8 cellular contexts compared by ENCODE assay signal in genomic region chr19:5827342-5827890, GRCh38. TPM values are rescaled to one million over a fixed set of nuclear protein-coding genes. Genes with fewer than 3 reads are reported as not detected.
A peak's percentile ranks its signal among the peaks of the same experiment; 100 is the strongest.
DNase-seq lines count a peak whose midpoint lies in the region; ATAC-seq and TF ChIP-seq lines count a peak whose summit lies in the region.

No MANE protein-coding gene starts in this region.

- H3K9me3 ChIP-seq in gastrocnemius medialis = no peaks in the 10 kb centered on the region

- H3K27ac ChIP-seq in gastrocnemius medialis = no peak overlapping the region

- H3K4me1 Mint-ChIP-seq in activated CD4-positive, alpha-beta T cell treated with anti-CD3 and anti-CD28 coated beads, Interleukin-2, amount 10 ng/mL, durations not matched to agents 7 days and 5 days = peaks cover 12% of the 10 kb centered on the region
- peaks cover 13% of the 10 kb centered on the region for H3K4me1 Mint-ChIP-seq in activated naive CD8-positive, alpha-beta T cell treated with anti-CD3 and anti-CD28 coated beads for 36 hours
- H3K4me1 Mint-ChIP-seq in stimulated activated naive CD8-positive, alpha-beta T cell treated with anti-CD3 and anti-CD28 coated beads, Interleukin-15, amount 100 ng/mL, for 72 hours = peaks cover 26% of the 10 kb centered on the region

- H3K27ac Mint-ChIP-seq in activated CD4-positive, alpha-beta T cell treated with anti-CD3 and anti-CD28 coated beads, Interleukin-2, amount 10 ng/mL, durations not matched to agents 7 days and 5 days = peak overlapping the region; percentile 90
- peak overlapping the region; percentile 83 for H3K27ac Mint-ChIP-seq in activated naive CD8-positive, alpha-beta T cell treated with anti-CD3 and anti-CD28 coated beads for 36 hours
- H3K27ac Mint-ChIP-seq in stimulated activated naive CD8-positive, alpha-beta T cell treated with anti-CD3 and anti-CD28 coated beads, Interleukin-15, amount 100 ng/mL, for 72 hours = peak overlapping the region; percentile 69 to 96

- H3K4me3 ChIP-seq in kidney epithelial cell (ENCODE audit: low read depth, low read length) (peak overlapping the region; percentile 58), gastrocnemius medialis (no peak overlapping the region)

- intact Hi-C loops in gastrocnemius medialis (cut with DNase I; ENCODE audit: low total_unique reads) = no loop called here

- POLR2A ChIA-PET in activated CD4-positive, alpha-beta T cell treated with anti-CD3 and anti-CD28 coated beads, Interleukin-2, amount 10 ng/mL, durations not matched to agents 7 days and 5 days (lab: Charles Lee) = interaction anchor here (0.5 to 2.0 kb wide), 3 partner anchors 23 to 111 kb away, joined by 3 to 7 read pairs (median 6); partner anchors contain the start of gene NDUFA11

- H3K27me3 ChIP-seq in kidney epithelial cell (ENCODE audit: control insufficient read depth, insufficient read depth, low read length) = peaks cover 8% of the 10 kb centered on the region
- H3K27me3 ChIP-seq in gastrocnemius medialis = peaks cover 42 to 55% (median 47%) of the 10 kb centered on the region in 3 donors

- no peaks in the 10 kb centered on the region for H3K36me3 Mint-ChIP-seq in activated CD4-positive, alpha-beta T cell treated with anti-CD3 and anti-CD28 coated beads, Interleukin-2, amount 10 ng/mL, durations not matched to agents 7 days and 5 days (ENCODE audit: low read depth)
- no peaks in the 10 kb centered on the region for H3K36me3 Mint-ChIP-seq in activated naive CD8-positive, alpha-beta T cell treated with anti-CD3 and anti-CD28 coated beads for 36 hours

- H3K9me3 Mint-ChIP-seq in activated CD4-positive, alpha-beta T cell treated with anti-CD3 and anti-CD28 coated beads, Interleukin-2, amount 10 ng/mL, durations not matched to agents 7 days and 5 days = no peaks in the 10 kb centered on the region
- no peaks in the 10 kb centered on the region for H3K9me3 Mint-ChIP-seq in activated naive CD8-positive, alpha-beta T cell treated with anti-CD3 and anti-CD28 coated beads for 36 hours
- H3K9me3 Mint-ChIP-seq in stimulated activated naive CD8-positive, alpha-beta T cell treated with anti-CD3 and anti-CD28 coated beads, Interleukin-15, amount 100 ng/mL, for 72 hours = no peaks in the 10 kb centered on the region

- H3K27me3 Mint-ChIP-seq in activated CD4-positive, alpha-beta T cell treated with anti-CD3 and anti-CD28 coated beads, Interleukin-2, amount 10 ng/mL, durations not matched to agents 7 days and 5 days = no peaks in the 10 kb centered on the region
- no peaks in the 10 kb centered on the region for H3K27me3 Mint-ChIP-seq in activated naive CD8-positive, alpha-beta T cell treated with anti-CD3 and anti-CD28 coated beads for 36 hours
- no peaks in the 10 kb centered on the region for H3K27me3 Mint-ChIP-seq in stimulated activated naive CD8-positive, alpha-beta T cell treated with anti-CD3 and anti-CD28 coated beads, Interleukin-15, amount 100 ng/mL, for 72 hours

- DNase-seq in activated CD4-positive, alpha-beta T cell treated with anti-CD3 and anti-CD28 coated beads, Interleukin-2, amount 10 ng/mL, durations not matched to agents 7 days and 5 days = no peak
- DNase-seq in activated CD4-positive, alpha-beta T cell treated with anti-CD3 and anti-CD28 coated beads, Interleukin-2, amount 50 U/mL, for 1 hour = no peak
- no peak for DNase-seq in activated naive CD8-positive, alpha-beta T cell treated with anti-CD3 and anti-CD28 coated beads for 36 hours
- no peak for DNase-seq in kidney epithelial cell (ENCODE audit: low read depth)
- DNase-seq in stimulated activated naive CD8-positive, alpha-beta T cell treated with anti-CD3 and anti-CD28 coated beads, Interleukin-15, amount 100 ng/mL, for 72 hours = no peak
- no peak for DNase-seq in NCI-H128 (lab: John Stamatoyannopoulos, UW; ENCODE audit: unreplicated experiment)
- no peak for DNase-seq in gastrocnemius medialis

- in situ Hi-C loops in gastrocnemius medialis (cut with MboI; ENCODE audit: low sequenced_read_pairs in 4 of 4) = no loop called here

- H3K36me3 ChIP-seq in kidney epithelial cell (ENCODE audit: control insufficient read depth, insufficient read depth, low read length) = no peaks in the 10 kb centered on the region
- no peaks in the 10 kb centered on the region for H3K36me3 ChIP-seq in gastrocnemius medialis

- no peak for TF ChIP-seq POLR2A in gastrocnemius medialis (IDR thresholded peaks at IDR 0.05)

- TF ChIP-seq CTCF in kidney epithelial cell (IDR thresholded peaks at IDR 0.05; ENCODE audit: insufficient read depth, low read length, poor library complexity, severe bottlenecking) (no peak), gastrocnemius medialis (IDR thresholded peaks at IDR 0.05 in 4 of 5, conservative IDR thresholded peaks at IDR 0.05 in 1 of 5) (no peak)

- H3K4me1 ChIP-seq in gastrocnemius medialis = no peaks in the 10 kb centered on the region

- CTCF ChIA-PET in activated CD4-positive, alpha-beta T cell treated with anti-CD3 and anti-CD28 coated beads, Interleukin-2, amount 10 ng/mL, durations not matched to agents 7 days and 5 days (lab: Charles Lee) = interaction anchor here (0.6 to 5.6 kb wide), 8 partner anchors 23 to 300 kb away, joined by 3 to 60 read pairs (median 3); partner anchors contain the start of genes NDUFA11, NRTN and RPL36

- no peak for ATAC-seq in stimulated activated naive CD8-positive, alpha-beta T cell treated with anti-CD3 and anti-CD28 coated beads, Interleukin-15, amount 100 ng/mL, for 72 hours
- ATAC-seq in gastrocnemius medialis (no peak), HG03342 (IDR thresholded peaks at IDR 0.05; ENCODE audit: unreplicated experiment) (no peak)

- peak overlapping the region; percentile 99 for H3K4me3 Mint-ChIP-seq in activated CD4-positive, alpha-beta T cell treated with anti-CD3 and anti-CD28 coated beads, Interleukin-2, amount 10 ng/mL, durations not matched to agents 7 days and 5 days
- peak overlapping the region; percentile 83 for H3K4me3 Mint-ChIP-seq in activated naive CD8-positive, alpha-beta T cell treated with anti-CD3 and anti-CD28 coated beads for 36 hours
- H3K4me3 Mint-ChIP-seq in stimulated activated naive CD8-positive, alpha-beta T cell treated with anti-CD3 and anti-CD28 coated beads, Interleukin-15, amount 100 ng/mL, for 72 hours = peak overlapping the region; percentile 99 to 100

RNA-seq across cellular contexts. Expression of gene FUT6, which starts 12.1 kb away (rescaled TPM):
- total RNA-seq in activated CD4-positive, alpha-beta T cell treated with anti-CD3 and anti-CD28 coated beads, Interleukin-2, amount 10 ng/mL, durations not matched to agents 7 days and 5 days = not detected
- total RNA-seq in activated naive CD8-positive, alpha-beta T cell treated with anti-CD3 and anti-CD28 coated beads for 36 hours = not detected
- total RNA-seq in kidney epithelial cell (0.82 and 0.84 TPM in 2 replicates), gastrocnemius medialis (under 1 TPM in 1 of 4 donors, not detected in 3; 0.29 TPM)

RNA-seq across cellular contexts. Expression of gene NRTN, which starts 22.5 kb away (rescaled TPM):
- total RNA-seq in activated CD4-positive, alpha-beta T cell treated with anti-CD3 and anti-CD28 coated beads, Interleukin-2, amount 10 ng/mL, durations not matched to agents 7 days and 5 days = under 1 TPM in 1 of 2 experiments, not detected in 1; 0.37 TPM
- total RNA-seq in activated naive CD8-positive, alpha-beta T cell treated with anti-CD3 and anti-CD28 coated beads for 36 hours = under 1 TPM; 0.21 to 0.38 TPM
- 0.14 and 1.0 TPM in 2 replicates for total RNA-seq in kidney epithelial cell
- total RNA-seq in gastrocnemius medialis = not detected

RNA-seq across cellular contexts. Expression of gene FUT3, which starts 23.8 kb away (rescaled TPM):
- not detected for total RNA-seq in activated CD4-positive, alpha-beta T cell treated with anti-CD3 and anti-CD28 coated beads, Interleukin-2, amount 10 ng/mL, durations not matched to agents 7 days and 5 days
- not detected for total RNA-seq in activated naive CD8-positive, alpha-beta T cell treated with anti-CD3 and anti-CD28 coated beads for 36 hours
- 8.8 and 9.1 TPM in 2 replicates for total RNA-seq in kidney epithelial cell
- under 1 TPM in 1 of 4 donors, not detected in 3; 0.32 TPM for total RNA-seq in gastrocnemius medialis

RNA-seq across cellular contexts. Expression of gene DUS3L, which starts 36.5 kb away (rescaled TPM):
- total RNA-seq in activated CD4-positive, alpha-beta T cell treated with anti-CD3 and anti-CD28 coated beads, Interleukin-2, amount 10 ng/mL, durations not matched to agents 7 days and 5 days = 10 to 100 TPM; 49.9 to 60.8 TPM
- 100 to 1,000 TPM; 103 to 106 TPM for total RNA-seq in activated naive CD8-positive, alpha-beta T cell treated with anti-CD3 and anti-CD28 coated beads for 36 hours
- total RNA-seq in kidney epithelial cell = 43.4 and 53.0 TPM in 2 replicates
- 10 to 100 TPM; 19.5 to 45.9 (median 25.0) TPM for total RNA-seq in gastrocnemius medialis

RNA-seq across cellular contexts. Expression of gene PRR22, which starts 42.9 kb away (rescaled TPM):
- total RNA-seq in activated CD4-positive, alpha-beta T cell treated with anti-CD3 and anti-CD28 coated beads, Interleukin-2, amount 10 ng/mL, durations not matched to agents 7 days and 5 days = 1 to 10 TPM; 5.4 to 6.4 TPM
- total RNA-seq in activated naive CD8-positive, alpha-beta T cell treated with anti-CD3 and anti-CD28 coated beads for 36 hours = 10 to 100 TPM; 14.1 to 14.3 TPM
- total RNA-seq in kidney epithelial cell = 1.4 and 2.2 TPM in 2 replicates
- 1 to 10 TPM in 1 of 4 donors, under 1 TPM in 1, not detected in 2; 0.24 to 1.0 TPM for total RNA-seq in gastrocnemius medialis
